In the genomic region with DNA sequence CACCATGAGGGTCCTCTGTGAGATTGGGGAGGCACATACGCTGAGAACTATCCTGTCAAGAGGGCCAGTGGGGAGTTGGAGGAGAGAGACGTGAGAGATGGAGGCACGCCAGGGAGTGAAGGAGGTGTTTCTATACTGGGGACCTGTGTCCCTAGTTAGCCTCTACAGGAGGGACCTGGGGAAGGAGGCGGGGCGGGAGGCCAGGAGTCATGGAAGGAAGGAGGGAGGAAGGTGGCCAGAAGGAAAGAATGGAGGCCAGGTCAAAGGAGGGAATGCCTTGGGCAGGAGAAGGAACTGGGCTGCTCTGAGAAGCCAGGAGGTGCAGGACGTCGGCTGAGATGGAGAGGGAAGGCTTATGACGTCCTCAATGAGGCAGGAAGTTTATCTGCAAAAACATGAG, we compare ENCODE assay signal across 20 cellular contexts.
DNase-seq lines count a peak whose midpoint lies in the region; ATAC-seq and TF ChIP-seq lines count a peak whose summit lies in the region.
"Had no signal": no experiment of that assay in that cellular context is flagged by ENCODE, and none has a peak within 500 bp of the region (broad histone marks: within the 10 kb centered on the region; RNA-seq: fewer than 3 reads in every experiment).

No MANE protein-coding gene starts in this region.

- H3K27me3 ChIP-seq in left ventricle myocardium inferior (ENCODE audit: low read depth), result no peaks in the 10 kb centered on the region
- no peaks in the 10 kb centered on the region for H3K27me3 ChIP-seq in neural progenitor cell
- no peaks in the 10 kb centered on the region for H3K27me3 ChIP-seq in transverse colon
- H3K27me3 ChIP-seq: dorsolateral prefrontal cortex had no signal

- peaks cover 9% of the 10 kb centered on the region for H3K27me3 Mint-ChIP-seq in neural progenitor cell (ENCODE audit: insufficient read depth, low read depth)

- no peaks in the 10 kb centered on the region for H3K36me3 Mint-ChIP-seq in neural progenitor cell
- H3K36me3 Mint-ChIP-seq: CD14-positive monocyte, mesothelial cell of epicardium, natural killer cell had no signal

- no peak overlapping the region for H3K27ac Mint-ChIP-seq in neural progenitor cell
- H3K27ac Mint-ChIP-seq: activated CD8-positive, alpha-beta T cell treated with anti-CD3 and anti-CD28 coated beads for 36 hours; CD14-positive monocyte; natural killer cell; T-helper 1 cell treated with Interleukin-12 subunit alpha and Interleukin-12 subunit beta and Interleukin-4 antibody, amounts not matched to agents 30 μg/mL and 1 μg/mL, for 36 hours had no signal

- no peaks in the 10 kb centered on the region for H4K20me1 ChIP-seq in neural progenitor cell (ENCODE audit: low read depth)

- intact Hi-C loops in left ventricle myocardium inferior (cut with micrococcal nuclease) (no loop called here), transverse colon (cut with DNase I; ENCODE audit: low total_unique reads) (no loop called here)

- CTCF ChIA-PET in HEK293T (lab: Yijun Ruan, JAX), result no interaction called here

- no peak overlapping the region for H3K9ac ChIP-seq in neural progenitor cell

- POLR2A ChIA-PET in HEK293T (lab: Yijun Ruan, JAX), result no interaction called here

- H3K4me3 ChIP-seq in coronary artery (no peak overlapping the region), left ventricle myocardium inferior (peak overlapping the region; percentile 19), neural progenitor cell (no peak overlapping the region), transverse colon (no peak overlapping the region)
- H3K4me3 ChIP-seq: dorsolateral prefrontal cortex, left lung had no signal

- peaks cover 57% of the 10 kb centered on the region for H3K4me1 Mint-ChIP-seq in neural progenitor cell
- H3K4me1 Mint-ChIP-seq: CD14-positive monocyte, natural killer cell had no signal

- DNase-seq in coronary artery (ENCODE audit: low spot score) (no peak), left ventricle myocardium inferior (peak; percentile 54), neural progenitor cell (ENCODE audit: low spot score) (no peak), transverse colon (no peak), HEK293T (ENCODE audit: extremely low spot score) (no peak), NOMO-1 (lab: John Stamatoyannopoulos, UW; ENCODE audit: unreplicated experiment in 2 of 2) (no peak)
- DNase-seq: activated CD4-positive, CD25-positive, alpha-beta regulatory T cell treated with anti-CD3 and anti-CD28 coated beads, Interleukin-2, amount 50 U/mL, for 72 hours; activated CD8-positive, alpha-beta T cell treated with anti-CD3 and anti-CD28 coated beads for 36 hours; activated gamma-delta T cell treated with Interleukin-2 at 50 U/mL for 16 hours; dorsolateral prefrontal cortex; left lung; natural killer cell; NCI-H1048; NCI-H187 treated with DMSO at 0.1 percent for 48 hours; NCI-H2227 treated with DMSO at 0.1 percent for 48 hours; NCI-H69 had no signal

- TF ChIP-seq CTCF in coronary artery (IDR thresholded peaks at IDR 0.05) (no peak), left ventricle myocardium inferior (IDR thresholded peaks at IDR 0.05; ENCODE audit: borderline replicate concordance) (no peak), neural progenitor cell (IDR thresholded peaks at IDR 0.05) (no peak), transverse colon (IDR thresholded peaks at IDR 0.05) (no peak)

- no peaks in the 10 kb centered on the region for H3K9me3 Mint-ChIP-seq in neural progenitor cell
- H3K9me3 Mint-ChIP-seq: activated CD8-positive, alpha-beta T cell treated with anti-CD3 and anti-CD28 coated beads for 36 hours; CD14-positive monocyte; mesothelial cell of epicardium; natural killer cell; T-helper 1 cell treated with Interleukin-12 subunit alpha and Interleukin-12 subunit beta and Interleukin-4 antibody, amounts not matched to agents 30 μg/mL and 1 μg/mL, for 36 hours had no signal

- 75 to 78% methylated on average over 5 to 8 of the region's 8 CpGs for WGBS in transverse colon (ENCODE audit: low coverage in 1 of 2), 2 donors

- H3K4me3 Mint-ChIP-seq in neural progenitor cell, result peak overlapping the region; percentile 11
- H3K4me3 Mint-ChIP-seq: activated CD8-positive, alpha-beta T cell treated with anti-CD3 and anti-CD28 coated beads for 36 hours; CD14-positive monocyte; mesothelial cell of epicardium; natural killer cell; T-helper 1 cell treated with Interleukin-12 subunit alpha and Interleukin-12 subunit beta and Interleukin-4 antibody, amounts not matched to agents 30 μg/mL and 1 μg/mL, for 36 hours had no signal

- H2AFZ ChIP-seq in neural progenitor cell (replicated peaks), result no peak overlapping the region

- H3K4me1 ChIP-seq in left ventricle myocardium inferior (peaks cover 100% of the 10 kb centered on the region), neural progenitor cell (peaks cover 22% of the 10 kb centered on the region), transverse colon (peaks cover 5 to 61% (median 23%) of the 10 kb centered on the region in 4 donors)
- H3K4me1 ChIP-seq: left lung had no signal

- in situ Hi-C loops in transverse colon (cut with MboI; ENCODE audit: low pct_ligation_motif_present in 1 of 4, low pct_unique_long_range_greater_than_20kb in 1 of 4, low sequenced_read_pairs in 3 of 4), result no loop called here

- H3K9me3 ChIP-seq in left ventricle myocardium inferior (replicated peaks) (no peaks in the 10 kb centered on the region), neural progenitor cell (ENCODE audit: low read depth) (no peaks in the 10 kb centered on the region), transverse colon (no peaks in the 10 kb centered on the region)
- H3K9me3 ChIP-seq: left lung had no signal

- H3K36me3 ChIP-seq in left ventricle myocardium inferior (no peaks in the 10 kb centered on the region), neural progenitor cell (no peaks in the 10 kb centered on the region), transverse colon (no peaks in the 10 kb centered on the region)
- H3K36me3 ChIP-seq: left lung had no signal

- TF ChIP-seq POLR2A in transverse colon (IDR thresholded peaks at IDR 0.05), result no peak

- H3F3A ChIP-seq in neural progenitor cell (ENCODE audit: low read depth), result peaks cover 17% of the 10 kb centered on the region

- no peak for TF ChIP-seq EP300 in transverse colon (IDR thresholded peaks at IDR 0.05; ENCODE audit: low read depth)

- H3K4me2 ChIP-seq in neural progenitor cell, result no peak overlapping the region

- H3K27ac ChIP-seq in coronary artery, result peak overlapping the region; percentile 83 to 94
- peak overlapping the region; percentile 89 for H3K27ac ChIP-seq in left ventricle myocardium inferior (replicated peaks)
- no peak overlapping the region for H3K27ac ChIP-seq in neural progenitor cell
- H3K27ac ChIP-seq in transverse colon, result peak overlapping the region; percentile 69 to 88 (median 83)
- H3K27ac ChIP-seq: left lung had no signal

- H3K79me2 ChIP-seq in neural progenitor cell (ENCODE audit: low read depth), result no peaks in the 10 kb centered on the region

- ATAC-seq in HG02938 (IDR thresholded peaks at IDR 0.05; ENCODE audit: unreplicated experiment), result no peak
- ATAC-seq: activated CD8-positive, alpha-beta T cell treated with anti-CD3 and anti-CD28 coated beads for 36 hours; left lung; natural killer cell had no signal

TF ChIP-seq in HEK293T, 16 proteins besides CTCF, POLR2A, EP300 and RAD21:
- TF ChIP-seq FOXM1 (IDR thresholded peaks at IDR 0.05; ENCODE audit: borderline replicate concordance) (no peak), TARDBP (IDR thresholded peaks at IDR 0.05) (no peak), FOXK2 (IDR thresholded peaks at IDR 0.05) (no peak), HDGF (IDR thresholded peaks at IDR 0.05; ENCODE audit: borderline replicate concordance) (no peak), SUZ12 (IDR thresholded peaks at IDR 0.05) (no peak), LEF1 (IDR thresholded peaks at IDR 0.05; ENCODE audit: borderline replicate concordance) (no peak), NFRKB (IDR thresholded peaks at IDR 0.05) (no peak)
